Comparison of ENCODE assay signal across 8 cellular contexts in the genomic region with DNA sequence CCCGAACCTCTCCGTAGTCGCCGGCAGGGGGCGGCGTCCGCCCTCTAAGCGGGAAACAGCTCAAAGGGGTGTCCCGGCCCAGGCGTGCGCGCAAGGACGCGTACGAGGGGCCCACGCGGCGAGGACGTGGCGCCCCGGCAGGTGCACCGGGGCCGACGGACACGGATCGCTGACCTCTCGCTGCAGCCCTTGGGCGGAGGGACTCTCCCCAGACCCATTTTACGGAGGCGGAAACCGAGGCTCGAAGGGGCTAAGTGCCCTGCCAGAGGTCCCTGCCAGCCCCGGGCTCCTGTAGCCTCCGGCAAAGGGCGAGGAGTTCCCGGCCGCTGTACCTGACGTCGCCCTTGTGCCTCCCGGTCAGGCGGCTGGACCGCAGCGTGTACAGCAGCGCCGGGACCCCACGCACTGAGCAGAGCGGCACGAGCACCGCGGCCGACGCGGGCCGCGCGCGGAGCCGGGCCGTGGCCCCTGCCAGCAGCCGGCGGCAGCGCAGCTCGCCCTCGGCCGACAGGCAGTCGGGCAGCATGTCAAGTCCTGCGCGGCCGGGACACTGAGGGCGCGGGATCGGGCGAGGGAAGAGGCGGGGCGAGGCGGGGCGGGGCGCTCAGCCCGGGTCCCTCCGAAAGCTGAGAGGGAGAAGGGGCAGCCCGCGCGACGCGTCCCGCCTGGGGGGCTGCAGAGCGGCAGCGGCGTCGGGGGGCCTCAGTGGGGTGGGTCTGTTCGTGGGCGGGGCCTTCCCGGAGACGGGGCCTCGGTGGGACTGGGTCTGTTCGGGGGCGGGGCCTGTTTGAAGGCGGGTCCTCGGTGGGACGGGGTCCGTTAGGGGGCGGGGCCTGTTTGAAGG. TPM values are rescaled to one million over a fixed set of nuclear protein-coding genes. Genes with fewer than 3 reads are reported as not detected.
DNase-seq lines count a peak whose midpoint lies in the region; ATAC-seq and TF ChIP-seq lines count a peak whose summit lies in the region.

A gene with protein sequence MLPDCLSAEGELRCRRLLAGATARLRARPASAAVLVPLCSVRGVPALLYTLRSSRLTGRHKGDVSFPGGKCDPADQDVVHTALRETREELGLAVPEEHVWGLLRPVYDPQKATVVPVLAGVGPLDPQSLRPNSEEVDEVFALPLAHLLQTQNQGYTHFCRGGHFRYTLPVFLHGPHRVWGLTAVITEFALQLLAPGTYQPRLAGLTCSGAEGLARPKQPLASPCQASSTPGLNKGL (minus strand): TSS at position 552 of the 844 bp plus-strand sequence. CDS start 26 bp downstream, at position 526.

- peak within 1 kb of the TSS; percentile 81 to 96 (median 90) for H3K4me3 Mint-ChIP-seq in IgD-negative memory B cell

- H4K20me1 ChIP-seq in osteoblast (ENCODE audit: insufficient read depth, low read length), result no peaks in the 10 kb centered on the region

- H3K9me3 Mint-ChIP-seq in IgD-negative memory B cell, result no peaks in the 10 kb centered on the region

- no peaks in the 10 kb centered on the region for H3K79me2 ChIP-seq in osteoblast (ENCODE audit: insufficient read depth, low read length)

- peak within 1 kb of the TSS; percentile 83 for H3K4me3 ChIP-seq in osteoblast (ENCODE audit: insufficient read depth, low read length)
- H3K4me3 ChIP-seq in thoracic aorta, result peak within 1 kb of the TSS; percentile 86

- H2AFZ ChIP-seq in osteoblast (ENCODE audit: low read length), result peak within 1 kb of the TSS; percentile 97

- ATAC-seq in GM21528 (IDR thresholded peaks at IDR 0.05; ENCODE audit: low FRiP score, unreplicated experiment), result peak; percentile 45
- peak; percentile 78 for ATAC-seq in thoracic aorta (ENCODE audit: insufficient number of reproducible peaks, low FRiP score, low read depth)

- peak within 1 kb of the TSS in 2 of 3 donors; percentile 92 to 96 for H3K27ac Mint-ChIP-seq in IgD-negative memory B cell

- H3K27ac ChIP-seq in osteoblast (ENCODE audit: low read depth, low read length) (peak within 1 kb of the TSS; percentile 45), thoracic aorta (peak within 1 kb of the TSS; percentile 88 to 91)

- peak; percentile 76 for TF ChIP-seq CTCF in osteoblast (IDR thresholded peaks at IDR 0.05; ENCODE audit: extremely low read depth, low read depth, low read length)
- peak; percentile 93 for TF ChIP-seq CTCF in thoracic aorta (IDR thresholded peaks at IDR 0.05)

- no peaks in the 10 kb centered on the region for H3K27me3 Mint-ChIP-seq in IgD-negative memory B cell

- DNase-seq in Daoy (ENCODE audit: low read depth) (peak; percentile 83), SK-N-DZ (ENCODE audit: low spot score) (peak; percentile 75), glomerular endothelial cell (ENCODE audit: extremely low read depth, low read depth, low spot score) (no peak), osteoblast (ENCODE audit: insufficient read length, low spot score, missing footprints) (peak; percentile 99), thoracic aorta (ENCODE audit: low spot score) (peak; percentile 51)
- DNase-seq in activated naive CD4-positive, alpha-beta T cell treated with anti-CD3 and anti-CD28 coated beads, Interleukin-2, amount 50 U/mL, for 16 hours, result peak; percentile 94

- peaks cover 0 to 6% (median 3%) of the 10 kb centered on the region in 3 donors for H3K4me1 Mint-ChIP-seq in IgD-negative memory B cell

- H3K36me3 Mint-ChIP-seq in IgD-negative memory B cell, result no peaks in the 10 kb centered on the region

- no peaks in the 10 kb centered on the region for H3K36me3 ChIP-seq in osteoblast (ENCODE audit: insufficient read depth, low read length)
- no peaks in the 10 kb centered on the region for H3K36me3 ChIP-seq in thoracic aorta

- H3K27me3 ChIP-seq in osteoblast (ENCODE audit: insufficient read depth, low read length), result no peaks in the 10 kb centered on the region
- H3K27me3 ChIP-seq in thoracic aorta (replicated peaks; ENCODE audit: insufficient read depth), result no peaks in the 10 kb centered on the region

- H3K4me2 ChIP-seq in osteoblast (ENCODE audit: insufficient read depth, low read length), result peak within 1 kb of the TSS; percentile 87

- H3K4me1 ChIP-seq in osteoblast (ENCODE audit: insufficient read depth, low read length), result peaks cover 5% of the 10 kb centered on the region
- H3K4me1 ChIP-seq in thoracic aorta (ENCODE audit: control insufficient read depth in 1 of 2, low read depth in 2 of 2), result peaks cover 5 to 22% of the 10 kb centered on the region in 2 donors

- H3K9me3 ChIP-seq in osteoblast (ENCODE audit: low read depth, low read length) (no peaks in the 10 kb centered on the region), thoracic aorta (no peaks in the 10 kb centered on the region)

RNA-seq across cellular contexts. Expression of the gene that starts here (rescaled TPM):
- 5.8 and 9.1 TPM in 2 replicates for total RNA-seq in Daoy (2014; rRNA removed; shearing (Covaris generic))
- polyA plus RNA-seq in IgD-negative memory B cell, result 2.9 TPM
- 0.53 and 3.9 TPM in 2 replicates for polyA plus RNA-seq in SK-N-DZ (2014; cell fraction: cytosol; rRNA removed)
- polyA plus RNA-seq in SK-N-DZ (2014; cell fraction: nucleus; rRNA removed), result 7.1 and 8.2 TPM in 2 replicates
- total RNA-seq in glomerular endothelial cell (7.4 and 10.1 TPM in 2 replicates), osteoblast (4.7 and 5.3 TPM in 2 replicates), thoracic aorta (1 to 10 TPM; 5.7 to 6.1 TPM)
